8 cellular contexts compared by ENCODE assay signal in the genomic region with DNA sequence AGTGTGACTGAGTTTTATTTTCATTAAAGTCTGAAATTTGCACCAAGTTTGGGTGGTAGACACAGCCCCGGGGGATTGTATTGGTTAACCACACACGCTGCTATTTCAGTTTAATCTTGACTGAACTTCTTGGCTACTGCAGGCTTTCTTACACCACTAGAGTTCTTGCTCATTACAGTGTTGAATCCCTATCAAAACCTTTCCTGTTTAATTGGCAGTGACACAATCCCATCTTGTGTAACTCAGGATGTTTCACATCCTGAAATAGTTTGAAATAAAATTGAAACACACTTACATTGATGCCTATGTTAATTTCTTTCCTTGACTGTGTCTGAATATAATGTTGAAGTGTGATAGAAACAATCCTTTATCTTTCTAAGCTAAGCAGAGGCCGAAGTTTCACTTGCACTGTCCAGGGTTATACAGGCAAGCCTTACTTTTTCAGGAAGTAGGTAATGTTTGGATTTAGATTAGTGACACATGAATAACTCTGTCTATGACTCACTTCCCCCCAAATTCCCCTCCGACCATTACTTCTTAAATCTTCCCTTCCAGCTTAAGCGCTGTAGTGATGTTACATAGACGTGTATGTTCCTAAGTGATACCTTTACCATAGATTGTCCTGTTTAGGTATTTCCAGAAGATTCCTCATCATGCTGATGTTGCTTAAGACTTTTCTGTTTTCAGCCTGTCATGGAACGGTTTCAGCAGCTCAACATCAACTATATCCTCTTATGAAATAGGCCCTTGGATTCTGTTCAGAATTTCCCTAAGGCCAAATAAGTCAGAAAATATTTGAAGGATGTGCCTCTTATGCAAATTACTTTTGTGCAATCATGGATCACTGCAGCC. TPM values are rescaled to one million over a fixed set of nuclear protein-coding genes. Genes with fewer than 3 reads are reported as not detected.
A peak's percentile ranks its signal among the peaks of the same experiment; 100 is the strongest.
DNase-seq lines count a peak whose midpoint lies in the region; ATAC-seq and TF ChIP-seq lines count a peak whose summit lies in the region.

No MANE protein-coding gene starts in this region.

- H2AFZ ChIP-seq in ACC112 (ENCODE audit: low read length, unreplicated experiment) (no peak overlapping the region), trophoblast cell (ENCODE audit: insufficient read depth, low read length, poor library complexity) (no peak overlapping the region)

- no peak overlapping the region for H3K4ac ChIP-seq in trophoblast cell (ENCODE audit: low read depth, low read length)

- H3K4me3 ChIP-seq in ACC112 (ENCODE audit: low read depth, low read length) (peak overlapping the region; percentile 64), esophagus (ENCODE audit: low read depth in 1 of 2, low read length in 2 of 2) (no peak overlapping the region), trophoblast cell (ENCODE audit: low read depth, low read length) (no peak overlapping the region), HAP-1 (no peak overlapping the region)

- H4K8ac ChIP-seq in trophoblast cell (ENCODE audit: low read depth, low read length), result no peak overlapping the region

- peaks cover 2% of the 10 kb centered on the region for H3K79me1 ChIP-seq in trophoblast cell (ENCODE audit: low read length)

- no peak overlapping the region for H3K23ac ChIP-seq in trophoblast cell (ENCODE audit: low read length)

- H3K27me3 ChIP-seq in ACC112 (ENCODE audit: insufficient read depth, low read length) (no peaks in the 10 kb centered on the region), esophagus (ENCODE audit: control insufficient read depth in 1 of 2, insufficient read depth in 2 of 2, low read length in 2 of 2) (no peaks in the 10 kb centered on the region), trophoblast cell (ENCODE audit: insufficient read depth, low read length) (no peaks in the 10 kb centered on the region), HAP-1 (ENCODE audit: low read depth) (no peaks in the 10 kb centered on the region)

- H3K79me2 ChIP-seq in ACC112 (ENCODE audit: control insufficient read depth, insufficient read depth, low read length, unreplicated experiment), result peaks cover 33% of the 10 kb centered on the region
- H3K79me2 ChIP-seq in trophoblast cell (ENCODE audit: control insufficient read depth, insufficient read depth, low read length, poor library complexity), result no peaks in the 10 kb centered on the region

- no peak overlapping the region for H3K18ac ChIP-seq in trophoblast cell (ENCODE audit: low read length)

- H4K12ac ChIP-seq in trophoblast cell (ENCODE audit: low read depth, low read length), result no peak overlapping the region

- H3K4me1 ChIP-seq in ACC112 (ENCODE audit: control insufficient read depth, insufficient read depth, low read length, unreplicated experiment) (peaks cover 54% of the 10 kb centered on the region), esophagus (ENCODE audit: control insufficient read depth in 2 of 2, insufficient read depth in 2 of 2, low read length in 1 of 2) (peaks cover 3% of the 10 kb centered on the region in 2 donors), trophoblast cell (ENCODE audit: control insufficient read depth in 1 of 2, insufficient read depth in 2 of 2, low read length in 2 of 2) (peaks cover 0 to 2% of the 10 kb centered on the region in 2 experiments), HAP-1 (peaks cover 2% of the 10 kb centered on the region; the same call in 1 of the 2 replicates)

- H2BK120ac ChIP-seq in trophoblast cell (ENCODE audit: insufficient read depth, low read length, poor library complexity), result no peak overlapping the region

- H2BK5ac ChIP-seq in trophoblast cell (ENCODE audit: low read depth, low read length, poor library complexity), result no peak overlapping the region

- DNase-seq in trophoblast cell (peak; percentile 74 to 95), HAP-1 (ENCODE audit: low spot score in 2 of 2) (no peak), NCI-H1092 (lab: John Stamatoyannopoulos, UW) (no peak)

- no peak overlapping the region for H3K9ac ChIP-seq in trophoblast cell (ENCODE audit: low read length)

- no peak overlapping the region for H3K4me2 ChIP-seq in trophoblast cell (ENCODE audit: low read length)

- ATAC-seq in GM18907 (IDR thresholded peaks at IDR 0.05; ENCODE audit: unreplicated experiment) (peak; percentile 74), HG03135 (IDR thresholded peaks at IDR 0.05; ENCODE audit: unreplicated experiment) (peak; percentile 68), SK-N-SH treated with all-trans-retinoic acid at 6 μM for 48 hours (peak; percentile 83)

- H3K27ac ChIP-seq in ACC112 (ENCODE audit: low read depth, low read length), result peak overlapping the region; percentile 96
- H3K27ac ChIP-seq in esophagus (ENCODE audit: low read depth in 2 of 2, low read length in 1 of 2), result peak overlapping the region; percentile 79 to 83
- no peak overlapping the region for H3K27ac ChIP-seq in trophoblast cell (ENCODE audit: low read depth, low read length)

- H4K91ac ChIP-seq in trophoblast cell (ENCODE audit: low read depth, low read length), result no peak overlapping the region

- H3K36me3 ChIP-seq in ACC112 (ENCODE audit: insufficient read depth, low read length), result peaks cover 3% of the 10 kb centered on the region; the same call in 1 of the 2 replicates
- H3K36me3 ChIP-seq in esophagus (ENCODE audit: control insufficient read depth in 2 of 2, insufficient read depth in 2 of 2, low read length in 1 of 2), result no peaks in the 10 kb centered on the region
- peaks cover 0 to 2% of the 10 kb centered on the region in 2 experiments for H3K36me3 ChIP-seq in trophoblast cell (ENCODE audit: control insufficient read depth in 1 of 2, insufficient read depth in 2 of 2, low read length in 2 of 2)
- H3K36me3 ChIP-seq in HAP-1 (replicated peaks), result no peaks in the 10 kb centered on the region; the same call in none of the 2 replicates

- H3K14ac ChIP-seq in trophoblast cell (ENCODE audit: low read length), result no peak overlapping the region

- H2BK12ac ChIP-seq in trophoblast cell (ENCODE audit: low read length), result no peak overlapping the region

- no peak overlapping the region for H2AK5ac ChIP-seq in trophoblast cell (ENCODE audit: low read length)

- in situ Hi-C loops in HAP-1 (cut with MboI; ENCODE audit: low sequenced_read_pairs), result no loop called here

- H3K9me3 ChIP-seq in esophagus (ENCODE audit: control insufficient read depth in 2 of 2, insufficient read depth in 1 of 2, low read depth in 1 of 2, low read length in 1 of 2), result no peaks in the 10 kb centered on the region
- H3K9me3 ChIP-seq in trophoblast cell (ENCODE audit: insufficient read depth, low read depth, low read length), result no peaks in the 10 kb centered on the region
- no peaks in the 10 kb centered on the region for H3K9me3 ChIP-seq in HAP-1

- 17 to 29% methylated on average over 7 of the region's 7 CpGs for WGBS in esophagus, 2 donors
- no CpG with 5 or more reads among the region's 7 CpGs for WGBS in trophoblast cell (ENCODE audit: extremely low coverage, insufficient coverage, insufficient read length)

TF ChIP-seq in SK-N-SH treated with all-trans-retinoic acid at 6 μM for 48 hours, 23 proteins besides CTCF, POLR2A, EP300 and RAD21:
- TF ChIP-seq ZNF8 (CRISPR knock-in tag; IDR thresholded peaks at IDR 0.05) (no peak), ZC3H10 (CRISPR knock-in tag; IDR thresholded peaks at IDR 0.05) (peak; percentile 31; the same call in 1 of the 2 replicates), ISL1 (CRISPR knock-in tag; IDR thresholded peaks at IDR 0.05) (0 out of 2 replicates have a peak, but pooled peaks have one; percentile 30)

RNA-seq across cellular contexts. Expression of gene ATG7, which starts 16.8 kb away (rescaled TPM):
- 10 to 100 TPM in 1 of 2 donors, 1 to 10 TPM in 1; 5.8 to 13.1 TPM for polyA plus RNA-seq in esophagus
- 23.3 and 24.0 TPM in 2 replicates for polyA plus RNA-seq in trophoblast cell (2013)

Comparison
In these comparisons a context has a peak if more than half of its experiments do, and no peak if none do; other contexts are left out.
1. DNase-seq: peak in trophoblast cell (2 of 2); none in HAP-1 (0 of 2) and NCI-H1092 (single experiment).
2. Peak in every context shown above with its lines, with median percentiles within 50 percentile points of each other: ATAC-seq.